In the genomic region with DNA sequence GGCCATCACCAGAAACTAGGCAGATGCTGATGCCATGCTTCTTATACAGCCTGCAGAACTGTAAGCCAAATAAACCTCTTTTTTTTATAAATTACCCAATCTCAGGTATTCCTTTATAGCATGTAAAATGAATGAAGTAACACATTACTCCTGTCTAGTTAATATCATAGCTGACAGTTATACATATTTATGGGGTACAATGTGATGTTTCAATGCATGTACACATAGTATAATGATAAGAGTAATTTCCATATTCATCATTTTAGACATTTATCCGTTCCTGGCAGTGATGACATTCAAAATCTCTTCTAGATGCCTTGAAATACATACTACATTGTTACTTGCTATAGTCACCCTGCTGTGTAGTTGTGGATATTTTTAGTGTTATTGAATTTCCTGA, we compare ENCODE assay signal across 35 cellular contexts.
"Had no signal": no experiment of that assay in that cellular context is flagged by ENCODE, and none has a peak within 500 bp of the region (broad histone marks: within the 10 kb centered on the region; RNA-seq: fewer than 3 reads in every experiment).

No MANE protein-coding gene starts in this region.

- H3K4me3 ChIP-seq: MG63 had no signal

- H3K36me3 ChIP-seq: MG63 had no signal

- DNase-seq: Karpas-422, Kasumi-1, KG1, MG63, MM.1S, MV-4-11, NCI-H1048, NCI-H1092, NCI-H1092 treated with DMSO at 0.1 percent for 48 hours, NCI-H1105, NCI-H1105 treated with DMSO at 0.1 percent for 48 hours, NCI-H1417, NCI-H1417 treated with DMSO at 0.1 percent for 48 hours, NCI-H1436, NCI-H1436 treated with DMSO at 0.1 percent for 48 hours, NCI-H146, NCI-H1694, NCI-H1694 treated with DMSO at 0.1 percent for 48 hours, NCI-H187, NCI-H187 treated with DMSO at 0.1 percent for 48 hours, NCI-H1930, NCI-H2029, NCI-H2029 treated with DMSO at 0.1 percent for 48 hours, NCI-H2081, NCI-H2081 treated with DMSO at 0.1 percent for 48 hours, NCI-H2107, NCI-H2171, NCI-H2171 treated with DMSO at 0.1 percent for 48 hours, NCI-H226, NCI-H345, NCI-H446, NCI-H446 treated with DMSO at 0.1 percent for 48 hours, NCI-H510A, NCI-H510A treated with DMSO at 0.1 percent for 48 hours had no signal

- H3K9ac ChIP-seq: KMS-11 had no signal

- H3K4me2 ChIP-seq: KMS-11 had no signal

- H3K27ac ChIP-seq: KMS-11 had no signal
